1 cellular context compared by ENCODE assay signal in the genomic region with DNA sequence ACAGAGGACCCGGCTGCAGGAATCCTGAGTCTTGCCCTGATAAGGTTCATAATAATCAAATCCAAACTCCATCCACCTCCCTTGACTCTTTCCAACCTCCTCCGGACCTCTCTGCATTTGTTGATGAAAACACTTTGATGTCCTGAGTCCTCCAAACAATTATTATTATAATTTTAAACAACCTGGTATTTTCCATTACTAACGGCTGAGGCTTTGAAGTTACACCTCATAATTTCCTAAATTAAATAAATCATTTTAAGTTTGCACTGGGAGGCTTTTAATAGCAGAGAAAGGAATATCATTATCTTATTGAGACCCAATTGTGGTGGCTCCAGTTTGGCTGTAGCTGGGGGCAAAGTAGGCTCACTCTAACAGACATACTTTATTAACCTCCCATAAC.
TF ChIP-seq lines count a peak whose summit lies in the region.

No MANE protein-coding gene starts in this region.

TF ChIP-seq in H1, 55 proteins besides CTCF, POLR2A, EP300 and RAD21:
- no peak for TF ChIP-seq RBBP5 (IDR thresholded peaks at IDR 0.05; ENCODE audit: borderline replicate concordance, low read depth, low read length)
- TF ChIP-seq NRF1 (IDR thresholded peaks at IDR 0.05; ENCODE audit: low read depth, low read length) = no peak
- TF ChIP-seq SP4 (IDR thresholded peaks at IDR 0.05; ENCODE audit: low read length) = no peak
- TF ChIP-seq POLR2AphosphoS5 (IDR thresholded peaks at IDR 0.05; ENCODE audit: low read depth, low read length) = no peak
- no peak for TF ChIP-seq KDM1A (IDR thresholded peaks at IDR 0.05; ENCODE audit: borderline replicate concordance, low read length)
- TF ChIP-seq HDAC6 (IDR thresholded peaks at IDR 0.05; ENCODE audit: low read depth, low read length) = no peak
- TF ChIP-seq, protein P1, sequence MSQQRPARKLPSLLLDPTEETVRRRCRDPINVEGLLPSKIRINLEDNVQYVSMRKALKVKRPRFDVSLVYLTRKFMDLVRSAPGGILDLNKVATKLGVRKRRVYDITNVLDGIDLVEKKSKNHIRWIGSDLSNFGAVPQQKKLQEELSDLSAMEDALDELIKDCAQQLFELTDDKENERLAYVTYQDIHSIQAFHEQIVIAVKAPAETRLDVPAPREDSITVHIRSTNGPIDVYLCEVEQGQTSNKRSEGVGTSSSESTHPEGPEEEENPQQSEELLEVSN (IDR thresholded peaks at IDR 0.05) = no peak
- TF ChIP-seq BACH1 (IDR thresholded peaks at IDR 0.05; ENCODE audit: low read length) = no peak
- TF ChIP-seq, protein P2, sequence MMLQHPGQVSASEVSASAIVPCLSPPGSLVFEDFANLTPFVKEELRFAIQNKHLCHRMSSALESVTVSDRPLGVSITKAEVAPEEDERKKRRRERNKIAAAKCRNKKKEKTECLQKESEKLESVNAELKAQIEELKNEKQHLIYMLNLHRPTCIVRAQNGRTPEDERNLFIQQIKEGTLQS (IDR thresholded peaks at IDR 0.05; ENCODE audit: insufficient read depth, low read depth, low read length) = no peak
- TF ChIP-seq SP2 (IDR thresholded peaks at IDR 0.05; ENCODE audit: low read length) = no peak
- no peak for TF ChIP-seq CTBP2 (IDR thresholded peaks at IDR 0.05; ENCODE audit: borderline replicate concordance, insufficient read depth, insufficient read length, low read length)
- TF ChIP-seq RNF2 (IDR thresholded peaks at IDR 0.05; ENCODE audit: borderline replicate concordance, low read depth, low read length, missing control alignments, poor library complexity, severe bottlenecking) = no peak
- TF ChIP-seq SIN3A (conservative IDR thresholded peaks at IDR 0.05 in 1 of 2, IDR thresholded peaks at IDR 0.05 in 1 of 2; ENCODE audit: low read depth in 1 of 2, low read length in 2 of 2) = no peak
- TF ChIP-seq TEAD4 (IDR thresholded peaks at IDR 0.05; ENCODE audit: low read depth, low read length) = no peak
- TF ChIP-seq EGR1 (IDR thresholded peaks at IDR 0.05; ENCODE audit: borderline replicate concordance, low read depth, low read length) = no peak
- TF ChIP-seq, protein P3, sequence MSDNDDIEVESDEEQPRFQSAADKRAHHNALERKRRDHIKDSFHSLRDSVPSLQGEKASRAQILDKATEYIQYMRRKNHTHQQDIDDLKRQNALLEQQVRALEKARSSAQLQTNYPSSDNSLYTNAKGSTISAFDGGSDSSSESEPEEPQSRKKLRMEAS (IDR thresholded peaks at IDR 0.05) = no peak
- TF ChIP-seq CHD2 (IDR thresholded peaks at IDR 0.05; ENCODE audit: low read length) = no peak
- TF ChIP-seq SIRT6 (IDR thresholded peaks at IDR 0.05; ENCODE audit: low read length) = no peak
- TF ChIP-seq RFX5 (IDR thresholded peaks at IDR 0.05; ENCODE audit: borderline replicate concordance, low read depth, low read length) = no peak
- TF ChIP-seq, protein P4, sequence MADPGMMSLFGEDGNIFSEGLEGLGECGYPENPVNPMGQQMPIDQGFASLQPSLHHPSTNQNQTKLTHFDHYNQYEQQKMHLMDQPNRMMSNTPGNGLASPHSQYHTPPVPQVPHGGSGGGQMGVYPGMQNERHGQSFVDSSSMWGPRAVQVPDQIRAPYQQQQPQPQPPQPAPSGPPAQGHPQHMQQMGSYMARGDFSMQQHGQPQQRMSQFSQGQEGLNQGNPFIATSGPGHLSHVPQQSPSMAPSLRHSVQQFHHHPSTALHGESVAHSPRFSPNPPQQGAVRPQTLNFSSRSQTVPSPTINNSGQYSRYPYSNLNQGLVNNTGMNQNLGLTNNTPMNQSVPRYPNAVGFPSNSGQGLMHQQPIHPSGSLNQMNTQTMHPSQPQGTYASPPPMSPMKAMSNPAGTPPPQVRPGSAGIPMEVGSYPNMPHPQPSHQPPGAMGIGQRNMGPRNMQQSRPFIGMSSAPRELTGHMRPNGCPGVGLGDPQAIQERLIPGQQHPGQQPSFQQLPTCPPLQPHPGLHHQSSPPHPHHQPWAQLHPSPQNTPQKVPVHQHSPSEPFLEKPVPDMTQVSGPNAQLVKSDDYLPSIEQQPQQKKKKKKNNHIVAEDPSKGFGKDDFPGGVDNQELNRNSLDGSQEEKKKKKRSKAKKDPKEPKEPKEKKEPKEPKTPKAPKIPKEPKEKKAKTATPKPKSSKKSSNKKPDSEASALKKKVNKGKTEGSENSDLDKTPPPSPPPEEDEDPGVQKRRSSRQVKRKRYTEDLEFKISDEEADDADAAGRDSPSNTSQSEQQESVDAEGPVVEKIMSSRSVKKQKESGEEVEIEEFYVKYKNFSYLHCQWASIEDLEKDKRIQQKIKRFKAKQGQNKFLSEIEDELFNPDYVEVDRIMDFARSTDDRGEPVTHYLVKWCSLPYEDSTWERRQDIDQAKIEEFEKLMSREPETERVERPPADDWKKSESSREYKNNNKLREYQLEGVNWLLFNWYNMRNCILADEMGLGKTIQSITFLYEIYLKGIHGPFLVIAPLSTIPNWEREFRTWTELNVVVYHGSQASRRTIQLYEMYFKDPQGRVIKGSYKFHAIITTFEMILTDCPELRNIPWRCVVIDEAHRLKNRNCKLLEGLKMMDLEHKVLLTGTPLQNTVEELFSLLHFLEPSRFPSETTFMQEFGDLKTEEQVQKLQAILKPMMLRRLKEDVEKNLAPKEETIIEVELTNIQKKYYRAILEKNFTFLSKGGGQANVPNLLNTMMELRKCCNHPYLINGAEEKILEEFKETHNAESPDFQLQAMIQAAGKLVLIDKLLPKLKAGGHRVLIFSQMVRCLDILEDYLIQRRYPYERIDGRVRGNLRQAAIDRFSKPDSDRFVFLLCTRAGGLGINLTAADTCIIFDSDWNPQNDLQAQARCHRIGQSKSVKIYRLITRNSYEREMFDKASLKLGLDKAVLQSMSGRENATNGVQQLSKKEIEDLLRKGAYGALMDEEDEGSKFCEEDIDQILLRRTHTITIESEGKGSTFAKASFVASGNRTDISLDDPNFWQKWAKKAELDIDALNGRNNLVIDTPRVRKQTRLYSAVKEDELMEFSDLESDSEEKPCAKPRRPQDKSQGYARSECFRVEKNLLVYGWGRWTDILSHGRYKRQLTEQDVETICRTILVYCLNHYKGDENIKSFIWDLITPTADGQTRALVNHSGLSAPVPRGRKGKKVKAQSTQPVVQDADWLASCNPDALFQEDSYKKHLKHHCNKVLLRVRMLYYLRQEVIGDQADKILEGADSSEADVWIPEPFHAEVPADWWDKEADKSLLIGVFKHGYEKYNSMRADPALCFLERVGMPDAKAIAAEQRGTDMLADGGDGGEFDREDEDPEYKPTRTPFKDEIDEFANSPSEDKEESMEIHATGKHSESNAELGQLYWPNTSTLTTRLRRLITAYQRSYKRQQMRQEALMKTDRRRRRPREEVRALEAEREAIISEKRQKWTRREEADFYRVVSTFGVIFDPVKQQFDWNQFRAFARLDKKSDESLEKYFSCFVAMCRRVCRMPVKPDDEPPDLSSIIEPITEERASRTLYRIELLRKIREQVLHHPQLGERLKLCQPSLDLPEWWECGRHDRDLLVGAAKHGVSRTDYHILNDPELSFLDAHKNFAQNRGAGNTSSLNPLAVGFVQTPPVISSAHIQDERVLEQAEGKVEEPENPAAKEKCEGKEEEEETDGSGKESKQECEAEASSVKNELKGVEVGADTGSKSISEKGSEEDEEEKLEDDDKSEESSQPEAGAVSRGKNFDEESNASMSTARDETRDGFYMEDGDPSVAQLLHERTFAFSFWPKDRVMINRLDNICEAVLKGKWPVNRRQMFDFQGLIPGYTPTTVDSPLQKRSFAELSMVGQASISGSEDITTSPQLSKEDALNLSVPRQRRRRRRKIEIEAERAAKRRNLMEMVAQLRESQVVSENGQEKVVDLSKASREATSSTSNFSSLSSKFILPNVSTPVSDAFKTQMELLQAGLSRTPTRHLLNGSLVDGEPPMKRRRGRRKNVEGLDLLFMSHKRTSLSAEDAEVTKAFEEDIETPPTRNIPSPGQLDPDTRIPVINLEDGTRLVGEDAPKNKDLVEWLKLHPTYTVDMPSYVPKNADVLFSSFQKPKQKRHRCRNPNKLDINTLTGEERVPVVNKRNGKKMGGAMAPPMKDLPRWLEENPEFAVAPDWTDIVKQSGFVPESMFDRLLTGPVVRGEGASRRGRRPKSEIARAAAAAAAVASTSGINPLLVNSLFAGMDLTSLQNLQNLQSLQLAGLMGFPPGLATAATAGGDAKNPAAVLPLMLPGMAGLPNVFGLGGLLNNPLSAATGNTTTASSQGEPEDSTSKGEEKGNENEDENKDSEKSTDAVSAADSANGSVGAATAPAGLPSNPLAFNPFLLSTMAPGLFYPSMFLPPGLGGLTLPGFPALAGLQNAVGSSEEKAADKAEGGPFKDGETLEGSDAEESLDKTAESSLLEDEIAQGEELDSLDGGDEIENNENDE (IDR thresholded peaks at IDR 0.05; ENCODE audit: insufficient replicate concordance, low read length) = no peak
